Comparison of ENCODE assay signal across 16 cellular contexts in genomic region chr10:123554656-123555055, GRCh38.
DNase-seq lines count a peak whose midpoint lies in the region; ATAC-seq and TF ChIP-seq lines count a peak whose summit lies in the region.
"Had no signal": no experiment of that assay in that cellular context is flagged by ENCODE, and none has a peak within 500 bp of the region (broad histone marks: within the 10 kb centered on the region; RNA-seq: fewer than 3 reads in every experiment).

No MANE protein-coding gene starts in this region.

- H3K36me3 ChIP-seq in right atrium auricular region (no peaks in the 10 kb centered on the region), left ventricle myocardium inferior (no peaks in the 10 kb centered on the region), lung (ENCODE audit: control insufficient read depth in 2 of 2, insufficient read depth in 2 of 2, low read length in 2 of 2) (no peaks in the 10 kb centered on the region), WERI-Rb-1 (no peaks in the 10 kb centered on the region)

- ATAC-seq in lung (ENCODE audit: insufficient read depth, low FRiP score), result no peak
- ATAC-seq: CD8-positive, alpha-beta T cell; HCT116 had no signal

- no peaks in the 10 kb centered on the region for H3K4me1 ChIP-seq in right atrium auricular region
- no peaks in the 10 kb centered on the region for H3K4me1 ChIP-seq in left ventricle myocardium inferior
- no peaks in the 10 kb centered on the region for H3K4me1 ChIP-seq in lung (ENCODE audit: control insufficient read depth in 2 of 2, insufficient read depth in 2 of 2, low read length in 2 of 2)
- H3K4me1 ChIP-seq: Caco-2 had no signal

- DNase-seq in right atrium auricular region (ENCODE audit: low spot score), result peak; percentile 21
- no peak for DNase-seq in left ventricle myocardium inferior
- DNase-seq in GM13976 (ENCODE audit: low spot score), result peak; percentile 4
- DNase-seq in lung (ENCODE audit: low spot score), result peak; percentile 22
- DNase-seq in AG08396 (ENCODE audit: low spot score), result no peak
- DNase-seq in GM03348 (ENCODE audit: low spot score), result no peak
- DNase-seq in WERI-Rb-1, result no peak
- no peak for DNase-seq in iPS-NIHi7 (ENCODE audit: extremely low spot score)
- DNase-seq: ACHN, Caco-2, DND-41, GM23248, IMR-90, KBM-7 had no signal

- in situ Hi-C loops in GM13976 (cut with MboI; ENCODE audit: low sequenced_read_pairs, unreplicated experiment), result loop anchor here (5.0 to 10.0 kb wide), 3 partner anchors 162 to 510 kb away; no protein-coding TSS in a partner anchor

- WGBS in lung, 2 donors, result 86 to 91% methylated on average over 8 of the region's 8 CpGs

- no peak for TF ChIP-seq CTCF in right atrium auricular region (IDR thresholded peaks at IDR 0.05)
- TF ChIP-seq CTCF in left ventricle myocardium inferior (IDR thresholded peaks at IDR 0.05; ENCODE audit: borderline replicate concordance), result no peak
- no peak for TF ChIP-seq CTCF in GM13976 (IDR thresholded peaks at IDR 0.05; ENCODE audit: borderline replicate concordance, control extremely low read depth, extremely low read depth, insufficient read depth, missing control alignments)
- TF ChIP-seq CTCF in lung (IDR thresholded peaks at IDR 0.05; ENCODE audit: control extremely low read depth, extremely low read depth), result no peak
- TF ChIP-seq CTCF in WERI-Rb-1 (IDR thresholded peaks at IDR 0.05; ENCODE audit: low read depth, low read length), result no peak

- H3K27me3 ChIP-seq in right atrium auricular region (no peaks in the 10 kb centered on the region), left ventricle myocardium inferior (ENCODE audit: low read depth) (peaks cover 86% of the 10 kb centered on the region), lung (ENCODE audit: control insufficient read depth, insufficient read depth) (peaks cover 3% of the 10 kb centered on the region), WERI-Rb-1 (ENCODE audit: insufficient read depth, low read depth, severe bottlenecking) (peaks cover 37% of the 10 kb centered on the region)

- no peak overlapping the region for H3K27ac ChIP-seq in right atrium auricular region
- no peak overlapping the region for H3K27ac ChIP-seq in left ventricle myocardium inferior (replicated peaks)
- H3K27ac ChIP-seq in lung (ENCODE audit: low read depth in 1 of 2, low read length in 1 of 2), result no peak overlapping the region
- H3K27ac ChIP-seq in WERI-Rb-1, result no peak overlapping the region
- H3K27ac ChIP-seq: GM23248 had no signal

- no peaks in the 10 kb centered on the region for H3K9me3 ChIP-seq in right atrium auricular region
- H3K9me3 ChIP-seq in left ventricle myocardium inferior (replicated peaks), result no peaks in the 10 kb centered on the region
- H3K9me3 ChIP-seq in lung (ENCODE audit: control insufficient read depth in 2 of 2, insufficient read depth in 1 of 2, low read length in 1 of 2), result no peaks in the 10 kb centered on the region
- H3K9me3 ChIP-seq in WERI-Rb-1 (ENCODE audit: severe bottlenecking), result no peaks in the 10 kb centered on the region
- H3K9me3 ChIP-seq: Caco-2 had no signal

- intact Hi-C loops in left ventricle myocardium inferior (cut with micrococcal nuclease), result loop anchor here (5.0 to 10.0 kb wide), 2 partner anchors 422 to 510 kb away; no protein-coding TSS in a partner anchor

- H3K4me3 ChIP-seq in right atrium auricular region (no peak overlapping the region), left ventricle myocardium inferior (no peak overlapping the region), lung (no peak overlapping the region), WERI-Rb-1 (ENCODE audit: low read depth, low read length) (no peak overlapping the region)
- H3K4me3 ChIP-seq: GM23248 had no signal

Comparison
In these comparisons a context has a peak if more than half of its experiments do, and no peak if none do; other contexts are left out.
1. DNase-seq: peak in right atrium auricular region (single experiment), GM13976 (single experiment) and lung (single experiment); none in left ventricle myocardium inferior (single experiment), AG08396 (single experiment), GM03348 (single experiment), WERI-Rb-1 (single experiment) and iPS-NIHi7 (single experiment).